Comparison of ENCODE assay signal across 12 cellular contexts in genomic region chr4:39037491-39037825, GRCh38. TPM values are rescaled to one million over a fixed set of nuclear protein-coding genes. Genes with fewer than 3 reads are reported as not detected.
A peak's percentile ranks its signal among the peaks of the same experiment; 100 is the strongest.
DNase-seq lines count a peak whose midpoint lies in the region; ATAC-seq and TF ChIP-seq lines count a peak whose summit lies in the region.
"Had no signal": no experiment of that assay in that cellular context is flagged by ENCODE, and none has a peak within 500 bp of the region (broad histone marks: within the 10 kb centered on the region; RNA-seq: fewer than 3 reads in every experiment).

No MANE protein-coding gene starts in this region.

- H3K4me1 ChIP-seq in GM23338 (ENCODE audit: insufficient read depth) (peaks cover 8% of the 10 kb centered on the region; the same call in 1 of the 2 replicates), esophagus squamous epithelium (peaks cover 0 to 63% (median 6%) of the 10 kb centered on the region in 3 donors), skeletal muscle satellite cell (ENCODE audit: control insufficient read depth, insufficient read depth, low read length) (peaks cover 40% of the 10 kb centered on the region)

- peaks cover 5% of the 10 kb centered on the region for H3K27me3 Mint-ChIP-seq in GM23338 (ENCODE audit: insufficient read depth, low read depth, poor library complexity)
- H3K27me3 Mint-ChIP-seq: activated CD4-positive, alpha-beta memory T cell treated with anti-CD3 and anti-CD28 coated beads for 36 hours had no signal

- no peaks in the 10 kb centered on the region for H3K36me3 ChIP-seq in GM23338 (ENCODE audit: insufficient read depth)
- H3K36me3 ChIP-seq in SU-DHL-6 (ENCODE audit: low read length): no peaks in the 10 kb centered on the region
- no peaks in the 10 kb centered on the region for H3K36me3 ChIP-seq in esophagus squamous epithelium
- H3K36me3 ChIP-seq in skeletal muscle satellite cell (ENCODE audit: insufficient read depth, low read length): no peaks in the 10 kb centered on the region
- H3K36me3 ChIP-seq: heart right ventricle had no signal

- intact Hi-C loops in esophagus squamous epithelium (cut with DNase I): no loop called here

- H3K9me3 Mint-ChIP-seq in GM23338: no peaks in the 10 kb centered on the region
- H3K9me3 Mint-ChIP-seq: activated CD4-positive, alpha-beta memory T cell treated with anti-CD3 and anti-CD28 coated beads for 36 hours had no signal

- H3K27ac Mint-ChIP-seq in GM23338: peak overlapping the region; percentile 41; the same call in 1 of the 2 replicates
- H3K27ac Mint-ChIP-seq: activated CD4-positive, alpha-beta memory T cell treated with anti-CD3 and anti-CD28 coated beads for 36 hours had no signal

- DNase-seq in GM23338 (ENCODE audit: low spot score) (peak; percentile 29), esophagus squamous epithelium (lab: John Stamatoyannopoulos, UW) (no peak), NCI-H187 (lab: John Stamatoyannopoulos, UW) (no peak), NOMO-1 (lab: John Stamatoyannopoulos, UW; ENCODE audit: unreplicated experiment in 2 of 2) (no peak), NCI-H748 treated with DMSO at 0.1 percent for 48 hours (lab: John Stamatoyannopoulos, UW) (no peak)
- DNase-seq: activated CD4-positive, alpha-beta memory T cell treated with anti-CD3 and anti-CD28 coated beads for 36 hours; heart right ventricle; MV-4-11; OCI-M1 had no signal

- no peaks in the 10 kb centered on the region for H3K36me3 Mint-ChIP-seq in GM23338 (ENCODE audit: low read depth)
- H3K36me3 Mint-ChIP-seq: activated CD4-positive, alpha-beta memory T cell treated with anti-CD3 and anti-CD28 coated beads for 36 hours had no signal

- no peaks in the 10 kb centered on the region for H3K9me3 ChIP-seq in SU-DHL-6 (ENCODE audit: insufficient read depth, low read length)
- no peaks in the 10 kb centered on the region for H3K9me3 ChIP-seq in esophagus squamous epithelium
- no peaks in the 10 kb centered on the region for H3K9me3 ChIP-seq in skeletal muscle satellite cell (replicated peaks; ENCODE audit: low read length)
- H3K9me3 ChIP-seq: heart right ventricle had no signal

- ATAC-seq in GM23338 (peak; percentile 82), HG02970 (IDR thresholded peaks at IDR 0.05; ENCODE audit: low FRiP score, unreplicated experiment) (no peak)
- ATAC-seq: heart right ventricle had no signal

- no peak overlapping the region for H3K4me2 ChIP-seq in GM23338
- peak overlapping the region; percentile 54 for H3K4me2 ChIP-seq in SU-DHL-6 (ENCODE audit: low read depth, low read length, poor library complexity, severe bottlenecking)
- H3K4me2 ChIP-seq in skeletal muscle satellite cell (ENCODE audit: low read length): peak overlapping the region; percentile 19

- H3K79me2 ChIP-seq in GM23338 (replicated peaks; ENCODE audit: insufficient read depth) (no peaks in the 10 kb centered on the region), SU-DHL-6 (ENCODE audit: insufficient read depth, low read length) (no peaks in the 10 kb centered on the region)

- H3K4me3 ChIP-seq in GM23338: no peak overlapping the region
- no peak overlapping the region for H3K4me3 ChIP-seq in SU-DHL-6 (ENCODE audit: insufficient read depth, low read length, poor library complexity, severe bottlenecking)
- H3K4me3 ChIP-seq in esophagus squamous epithelium: no peak overlapping the region
- H3K4me3 ChIP-seq in skeletal muscle satellite cell (ENCODE audit: low read length): no peak overlapping the region
- H3K4me3 ChIP-seq: heart right ventricle had no signal

- WGBS in esophagus squamous epithelium, 2 donors: 41 to 50% methylated on average over 1 to 4 of the region's 4 CpGs

- H3K4me1 Mint-ChIP-seq in GM23338: peaks cover 13% of the 10 kb centered on the region; the same call in 2 of the 3 replicates

- no peaks in the 10 kb centered on the region for H3K9me2 ChIP-seq in GM23338 (ENCODE audit: insufficient read depth)
- no peaks in the 10 kb centered on the region for H3K9me2 ChIP-seq in SU-DHL-6 (replicated peaks; ENCODE audit: insufficient read depth, low read length)

- H2AFZ ChIP-seq in GM23338: peak overlapping the region; percentile 87
- peak overlapping the region; percentile 97 for H2AFZ ChIP-seq in SU-DHL-6 (ENCODE audit: low read depth, low read length, severe bottlenecking)

- no peak overlapping the region for H3K4me3 Mint-ChIP-seq in GM23338
- H3K4me3 Mint-ChIP-seq: activated CD4-positive, alpha-beta memory T cell treated with anti-CD3 and anti-CD28 coated beads for 36 hours had no signal

- TF ChIP-seq CTCF in GM23338 (conservative IDR thresholded peaks at IDR 0.05; ENCODE audit: low read depth in 2 of 2) (no peak), SU-DHL-6 (IDR thresholded peaks at IDR 0.05; ENCODE audit: insufficient read depth, low read length, poor library complexity, severe bottlenecking) (no peak), esophagus squamous epithelium (IDR thresholded peaks at IDR 0.05) (no peak)

- H3K27ac ChIP-seq in GM23338 (ENCODE audit: low read depth): no peak overlapping the region
- H3K27ac ChIP-seq in SU-DHL-6 (ENCODE audit: low read depth, low read length): peak overlapping the region; percentile 70
- H3K27ac ChIP-seq in esophagus squamous epithelium: peak overlapping the region in 3 of 4 donors; percentile 61 to 62 (median 62)
- H3K27ac ChIP-seq: heart right ventricle had no signal

- H3K9ac ChIP-seq in SU-DHL-6 (ENCODE audit: low read length): peak overlapping the region; percentile 34
- peak overlapping the region; percentile 41 for H3K9ac ChIP-seq in skeletal muscle satellite cell (ENCODE audit: low read depth, low read length)

- H3F3A ChIP-seq in GM23338 (replicated peaks; ENCODE audit: low read depth): no peaks in the 10 kb centered on the region
- peaks cover 60% of the 10 kb centered on the region for H3F3A ChIP-seq in SU-DHL-6 (ENCODE audit: insufficient read depth)

- H3K27me3 ChIP-seq in GM23338 (ENCODE audit: insufficient read depth) (no peaks in the 10 kb centered on the region), SU-DHL-6 (ENCODE audit: low read length) (no peaks in the 10 kb centered on the region), esophagus squamous epithelium (no peaks in the 10 kb centered on the region), skeletal muscle satellite cell (ENCODE audit: control insufficient read depth, insufficient read depth, low read length) (no peaks in the 10 kb centered on the region)
- H3K27me3 ChIP-seq: heart right ventricle had no signal

- no peak for TF ChIP-seq POLR2A in esophagus squamous epithelium (IDR thresholded peaks at IDR 0.05)

- H4K20me1 ChIP-seq in GM23338 (replicated peaks; ENCODE audit: insufficient read depth): no peaks in the 10 kb centered on the region
- no peaks in the 10 kb centered on the region for H4K20me1 ChIP-seq in SU-DHL-6 (ENCODE audit: low read depth, low read length)

TF ChIP-seq in GM23338, 12 proteins besides CTCF, POLR2A, EP300 and RAD21:
- no peak for TF ChIP-seq NANOG (IDR thresholded peaks at IDR 0.05; ENCODE audit: borderline replicate concordance)

RNA-seq across cellular contexts. Expression of gene TMEM156, which starts 5.2 kb away (rescaled TPM):
- not detected in 2 replicates for total RNA-seq in GM23338 (2014; rRNA removed; shearing (Covaris generic))
- not detected in 2 replicates for polyA plus RNA-seq in GM23338 (2016; fragmentation: Nextera tagmentation; extraction: Ambion mirVana)
- 1 to 10 TPM in 2 of 4 donors, under 1 TPM in 1, not detected in 1; 0.15 to 9.6 (median 1.1) TPM for total RNA-seq in esophagus squamous epithelium
- 0.87 and 3.3 TPM in 2 replicates for total RNA-seq in skeletal muscle satellite cell (2012; rRNA removed)

RNA-seq across cellular contexts. Expression of gene KLHL5, which starts 24.6 kb away (rescaled TPM):
- 24.5 and 26.9 TPM in 2 replicates for total RNA-seq in GM23338 (2014; rRNA removed; shearing (Covaris generic))
- 9.0 and 9.4 TPM in 2 replicates for polyA plus RNA-seq in GM23338 (2016; fragmentation: Nextera tagmentation; extraction: Ambion mirVana)
- total RNA-seq in esophagus squamous epithelium: 10 to 100 TPM in 3 of 4 donors, 1 to 10 TPM in 1; 4.6 to 47.3 (median 18.9) TPM
- total RNA-seq in skeletal muscle satellite cell (2012; rRNA removed): 40.0 and 67.4 TPM in 2 replicates
